ENCODE assay signal across 11 cellular contexts in genomic region chr2:42922790-42923631, GRCh38.
A peak's percentile ranks its signal among the peaks of the same experiment; 100 is the strongest.
DNase-seq lines count a peak whose midpoint lies in the region; TF ChIP-seq lines count a peak whose summit lies in the region.
"Had no signal": no experiment of that assay in that cellular context is flagged by ENCODE, and none has a peak within 500 bp of the region (broad histone marks: within the 10 kb centered on the region; RNA-seq: fewer than 3 reads in every experiment).

No MANE protein-coding gene starts in this region.

- peak overlapping the region; percentile 12 for H3K18ac ChIP-seq in mesendoderm (ENCODE audit: low read length)

- WGBS in mesendoderm (ENCODE audit: extremely low coverage, insufficient coverage, low lambda C conversion rate) = no CpG with 5 or more reads among the region's 7 CpGs
- 50 to 75% methylated on average over 2 to 7 of the region's 7 CpGs for WGBS in transverse colon (ENCODE audit: low coverage in 1 of 2), 2 donors

- no peaks in the 10 kb centered on the region for H3K36me3 ChIP-seq in Peyer's patch
- H3K36me3 ChIP-seq in mesendoderm (ENCODE audit: control insufficient read depth, insufficient read depth, low read length) = no peaks in the 10 kb centered on the region
- no peaks in the 10 kb centered on the region for H3K36me3 ChIP-seq in transverse colon

- no peak overlapping the region for H3K4me3 ChIP-seq in Peyer's patch
- H3K4me3 ChIP-seq in epithelial cell of esophagus (ENCODE audit: low read length) = no peak overlapping the region
- no peak overlapping the region for H3K4me3 ChIP-seq in mesendoderm (ENCODE audit: low read length)
- no peak overlapping the region for H3K4me3 ChIP-seq in transverse colon

- TF ChIP-seq POLR2A in Peyer's patch (IDR thresholded peaks at IDR 0.05) = no peak
- no peak for TF ChIP-seq POLR2A in transverse colon (IDR thresholded peaks at IDR 0.05)

- H4K5ac ChIP-seq in mesendoderm (ENCODE audit: low read length) = no peak overlapping the region

- no peak overlapping the region for H3K4me2 ChIP-seq in mesendoderm (ENCODE audit: low read length)

- no peak overlapping the region for H3K4ac ChIP-seq in mesendoderm (ENCODE audit: low read depth, low read length)

- H3K56ac ChIP-seq in mesendoderm (ENCODE audit: low read length) = no peak overlapping the region

- H2AK5ac ChIP-seq in mesendoderm (ENCODE audit: low read length) = no peak overlapping the region

- H3K9me3 ChIP-seq in Peyer's patch (no peaks in the 10 kb centered on the region), transverse colon (no peaks in the 10 kb centered on the region)

- TF ChIP-seq CTCF in Peyer's patch (IDR thresholded peaks at IDR 0.05) = no peak
- no peak for TF ChIP-seq CTCF in epithelial cell of esophagus (IDR thresholded peaks at IDR 0.05; ENCODE audit: insufficient read depth, low read depth, low read length, missing control alignments)
- TF ChIP-seq CTCF in transverse colon (IDR thresholded peaks at IDR 0.05) = no peak

- peaks cover 0 to 57% (median 21%) of the 10 kb centered on the region in 4 donors for H3K4me1 ChIP-seq in Peyer's patch
- H3K4me1 ChIP-seq in mesendoderm (ENCODE audit: control insufficient read depth, low read depth, low read length) = peaks cover 15% of the 10 kb centered on the region
- peaks cover 51 to 64% (median 56%) of the 10 kb centered on the region in 4 donors for H3K4me1 ChIP-seq in transverse colon

- H4K8ac ChIP-seq in mesendoderm (ENCODE audit: low read depth, low read length) = no peak overlapping the region

- H3K79me1 ChIP-seq in mesendoderm (ENCODE audit: low read length) = no peaks in the 10 kb centered on the region

- H2BK120ac ChIP-seq in mesendoderm (ENCODE audit: low read depth, low read length) = no peak overlapping the region

- intact Hi-C loops in transverse colon (cut with DNase I; ENCODE audit: low total_unique reads) = loop anchor here (10.0 kb wide), 1 partner anchor 88 kb away; no protein-coding TSS in a partner anchor

- no peak for TF ChIP-seq EP300 in transverse colon (IDR thresholded peaks at IDR 0.05; ENCODE audit: low read depth)

- H2BK5ac ChIP-seq in mesendoderm (ENCODE audit: low read length) = no peak overlapping the region

- in situ Hi-C loops in transverse colon (cut with MboI; ENCODE audit: low pct_ligation_motif_present in 1 of 4, low pct_unique_long_range_greater_than_20kb in 1 of 4, low sequenced_read_pairs in 3 of 4) = no loop called here

- DNase-seq in Peyer's patch = no peak
- peak; percentile 71 for DNase-seq in epithelial cell of esophagus (ENCODE audit: low read depth)
- DNase-seq in mesendoderm = peak; percentile 40
- no peak for DNase-seq in transverse colon
- no peak for DNase-seq in retina
- DNase-seq in anterior cingulate cortex (lab: John Stamatoyannopoulos, UW) = no peak
- no peak for DNase-seq in NCI-H128 (lab: John Stamatoyannopoulos, UW; ENCODE audit: unreplicated experiment)
- no peak for DNase-seq in NCI-H524 (lab: John Stamatoyannopoulos, UW)
- DNase-seq: occipital lobe; stimulated activated naive CD8-positive, alpha-beta T cell treated with anti-CD3 and anti-CD28 coated beads, Interleukin-15, Interleukin-2, amounts not matched to agents 100 U/mL and 50 U/mL, for 24 hours had no signal

- H3K27me3 ChIP-seq in Peyer's patch = no peaks in the 10 kb centered on the region
- H3K27me3 ChIP-seq in mesendoderm (ENCODE audit: insufficient read depth, low read length, poor library complexity) = no peaks in the 10 kb centered on the region
- no peaks in the 10 kb centered on the region for H3K27me3 ChIP-seq in transverse colon

- H2BK15ac ChIP-seq in mesendoderm (replicated peaks; ENCODE audit: low read depth) = no peak overlapping the region

- no peak overlapping the region for H3K9ac ChIP-seq in mesendoderm (ENCODE audit: low read length)

- H3K23ac ChIP-seq in mesendoderm (ENCODE audit: low read length) = no peak overlapping the region

- no peaks in the 10 kb centered on the region for H3K79me2 ChIP-seq in mesendoderm (ENCODE audit: control insufficient read depth, insufficient read depth, low read length)

- H3K27ac ChIP-seq in Peyer's patch (peak overlapping the region; percentile 60 to 88 (median 79)), mesendoderm (ENCODE audit: low read depth, low read length) (no peak overlapping the region), transverse colon (peak overlapping the region; percentile 87 to 92 (median 88))
- H3K27ac ChIP-seq: HL-60 had no signal

Comparison
In these comparisons a context has a peak if more than half of its experiments do, and no peak if none do; other contexts are left out.
1. DNase-seq: peak in epithelial cell of esophagus (single experiment) and mesendoderm (single experiment); none in Peyer's patch (0 of 3), transverse colon (single experiment), retina (single experiment), anterior cingulate cortex (0 of 58), NCI-H128 (single experiment) and NCI-H524 (0 of 2).